25 cellular contexts compared by ENCODE assay signal in the genomic region with DNA sequence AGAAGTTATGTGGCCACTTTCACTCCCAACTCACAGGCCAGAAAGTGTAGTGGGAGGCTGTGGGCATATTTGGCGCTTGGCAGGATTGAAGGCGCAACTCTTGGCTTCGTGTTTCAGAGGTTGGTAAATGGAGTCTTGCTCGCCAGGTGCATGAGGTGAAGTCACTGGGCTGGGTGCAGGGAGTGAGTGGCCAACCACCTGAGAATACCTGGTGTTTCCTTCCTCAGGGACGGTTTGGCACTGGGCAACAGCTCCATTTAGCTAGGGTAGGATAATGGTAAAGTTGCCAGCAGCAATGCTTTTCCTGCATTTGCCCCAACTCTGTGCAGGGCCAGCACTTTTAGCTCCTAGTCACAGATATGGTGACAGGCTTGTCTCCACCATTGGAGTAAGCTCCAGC.
"Had no signal": no experiment of that assay in that cellular context is flagged by ENCODE, and none has a peak within 500 bp of the region (broad histone marks: within the 10 kb centered on the region; RNA-seq: fewer than 3 reads in every experiment).

No MANE protein-coding gene starts in this region.

- H3K9ac ChIP-seq: neural progenitor cell had no signal

- H2AFZ ChIP-seq: neural progenitor cell had no signal

- H3K27me3 ChIP-seq: neural progenitor cell, sigmoid colon, stomach, tibial nerve, upper lobe of left lung had no signal

- ATAC-seq: esophagus mucosa; gastrocnemius medialis; left lobe of liver; naive thymus-derived CD4-positive, alpha-beta T cell; psoas muscle; right cardiac atrium; stimulated activated effector memory CD8-positive, alpha-beta T cell treated with anti-CD3 and anti-CD28 coated beads, Interleukin-12 subunit alpha, Interleukin-12 subunit beta, amount 100 ng/mL, for 72 hours had no signal

- H3K9me3 ChIP-seq: gastrocnemius medialis, psoas muscle, sigmoid colon, stomach, thoracic aorta, tibial nerve, upper lobe of left lung had no signal

- H3K4me2 ChIP-seq: neural progenitor cell had no signal

- DNase-seq: effector CD8-positive, alpha-beta T cell; endodermal cell; foreskin fibroblast; gastrocnemius medialis; head of caudate nucleus; mesendoderm; midbrain; naive thymus-derived CD4-positive, alpha-beta T cell; nucleus accumbens; psoas muscle; right cardiac atrium; sigmoid colon; stimulated activated CD4-positive, alpha-beta T cell treated with anti-CD3 and anti-CD28 coated beads, Interleukin-2, amount 100 ng/mL, for 24 hours; stimulated activated CD4-positive, alpha-beta T cell treated with anti-CD3 and anti-CD28 coated beads, Interleukin-4, amount 100 ng/mL, for 24 hours; stimulated activated naive CD4-positive, alpha-beta T cell treated with Interleukin-2 at 50 U/mL for 16 hours; stomach; upper lobe of left lung had no signal

- H3K36me3 ChIP-seq: gastrocnemius medialis, neural progenitor cell, sigmoid colon, stomach, thoracic aorta, tibial nerve, upper lobe of left lung had no signal

- H3K4me3 ChIP-seq: gastrocnemius medialis, lung, neural progenitor cell, psoas muscle, sigmoid colon, stomach, thoracic aorta, tibial nerve, upper lobe of left lung had no signal

- H3K27ac ChIP-seq: epithelial cell of prostate, gastrocnemius medialis, neural progenitor cell, psoas muscle, stomach, thoracic aorta, upper lobe of left lung had no signal
